ENCODE assay signal across 17 cellular contexts in genomic region chr2:168050377-168050776, GRCh38.
"Had no signal": no experiment of that assay in that cellular context is flagged by ENCODE, and none has a peak within 500 bp of the region (broad histone marks: within the 10 kb centered on the region; RNA-seq: fewer than 3 reads in every experiment).

No MANE protein-coding gene starts in this region.

- H3K27ac ChIP-seq: epithelial cell of prostate, ovary, psoas muscle, right lobe of liver, thoracic aorta, VCaP had no signal

- H3K36me3 ChIP-seq: ovary, right lobe of liver, thoracic aorta had no signal

- H3K27me3 ChIP-seq: ovary, right lobe of liver had no signal

- H3K27ac Mint-ChIP-seq: memory B cell had no signal

- ATAC-seq: activated naive CD4-positive, alpha-beta T cell treated with anti-CD3 and anti-CD28 coated beads, Interleukin-2, amount 50 U/mL, for 72 hours; mucosa of descending colon; psoas muscle; right lobe of liver had no signal

- H3K27me3 Mint-ChIP-seq: memory B cell, naive B cell had no signal

- H3K4me3 Mint-ChIP-seq: memory B cell, naive B cell had no signal

- H3K9me3 ChIP-seq: mucosa of descending colon, ovary, psoas muscle, right lobe of liver, thoracic aorta had no signal

- H3K4me3 ChIP-seq: mucosa of descending colon, ovary, psoas muscle, right lobe of liver, thoracic aorta had no signal

- H3K4me1 ChIP-seq: psoas muscle, right lobe of liver had no signal

- DNase-seq: activated CD4-positive, alpha-beta T cell treated with anti-CD3 and anti-CD28 coated beads, Interleukin-2, amount 50 U/mL, for 4 hours; activated gamma-delta T cell; foreskin fibroblast; mucosa of descending colon; naive B cell; ovary; psoas muscle; right lobe of liver; small intestine; stimulated activated CD4-positive, alpha-beta T cell treated with anti-CD3 and anti-CD28 coated beads, Interleukin-15, amount 100 ng/mL, for 24 hours; stimulated activated CD4-positive, alpha-beta T cell treated with anti-CD3 and anti-CD28 coated beads, Interleukin-2, amount 100 ng/mL, for 48 hours; T-helper 2 cell had no signal

- H3K9me3 Mint-ChIP-seq: activated naive CD4-positive, alpha-beta T cell treated with anti-CD3 and anti-CD28 coated beads, Interleukin-2, amount 50 U/mL, for 72 hours; memory B cell; naive B cell had no signal
